9 cellular contexts compared by ENCODE assay signal in genomic region chr12:1544991-1545700, GRCh38. TPM values are rescaled to one million over a fixed set of nuclear protein-coding genes. Genes with fewer than 3 reads are reported as not detected.
A peak's percentile ranks its signal among the peaks of the same experiment; 100 is the strongest.
DNase-seq lines count a peak whose midpoint lies in the region; TF ChIP-seq lines count a peak whose summit lies in the region.
"Had no signal": no experiment of that assay in that cellular context is flagged by ENCODE, and none has a peak within 500 bp of the region (broad histone marks: within the 10 kb centered on the region; RNA-seq: fewer than 3 reads in every experiment).

No MANE protein-coding gene starts in this region.

- H3K4me3 ChIP-seq in AG04450 (ENCODE audit: low read depth, low read length) (no peak overlapping the region), foreskin fibroblast (ENCODE audit: low read depth in 1 of 2, low read length in 2 of 2) (no peak overlapping the region)

- POLR2A ChIA-PET in AG04450 (lab: Yijun Ruan, JAX): interaction anchor here (0.6 kb wide), 1 partner anchor 123 kb away, joined by 4 read pairs; no protein-coding TSS in a partner anchor

- CTCF ChIA-PET in AG04450 (lab: Charles Lee): interaction anchor here (1.0 to 2.2 kb wide), 2 partner anchors 14 to 427 kb away, joined by 5 to 16 read pairs; no protein-coding TSS in a partner anchor

- H3K9me3 ChIP-seq in AG04450 (ENCODE audit: control insufficient read depth, insufficient read depth, low read length): peaks cover 4% of the 10 kb centered on the region

- H3K27me3 ChIP-seq in AG04450 (ENCODE audit: control insufficient read depth, insufficient read depth, low read length): no peaks in the 10 kb centered on the region

- DNase-seq in AG04450 (ENCODE audit: low read depth, low spot score) (no peak), HCEC 1CT (peak; percentile 37), RPMI8226 (peak; percentile 25), foreskin fibroblast (peak in 1 of 2 donors; percentile 50), NK-92 (lab: John Stamatoyannopoulos, UW; ENCODE audit: unreplicated experiment) (no peak), HPDE6-E6E7 (ENCODE audit: extremely low spot score) (no peak), caudate nucleus (lab: John Stamatoyannopoulos, UW) (no peak), activated gamma-delta T cell (lab: John Stamatoyannopoulos, UW) (no peak)

- TF ChIP-seq CTCF in AG04450 (IDR thresholded peaks at IDR 0.05; ENCODE audit: low read depth, low read length) (peak; percentile 34), foreskin fibroblast (IDR thresholded peaks at IDR 0.05; ENCODE audit: low read depth, low read length) (peak; percentile 12)

- H3K27ac ChIP-seq in AG04450 (ENCODE audit: low read depth, low read length): no peak overlapping the region
- H3K27ac ChIP-seq in caudate nucleus (ENCODE audit: low read depth, low read length): no peak overlapping the region
- H3K27ac ChIP-seq: KMS-11 had no signal

RNA-seq across cellular contexts. Expression of gene FBXL14, which starts 49.2 kb away (rescaled TPM):
- polyA plus RNA-seq in AG04450 (2011; rRNA removed): 3.2 and 4.8 TPM in 2 replicates
- 7.8 and 7.9 TPM in 2 replicates for polyA minus RNA-seq in AG04450 (2011; rRNA and poly(A)+ RNA removed)

Comparison
In these comparisons a context has a peak if more than half of its experiments do, and no peak if none do; other contexts are left out.
1. DNase-seq: peak in HCEC 1CT (single experiment) and RPMI8226 (single experiment); none in AG04450 (single experiment), NK-92 (single experiment), HPDE6-E6E7 (single experiment), caudate nucleus (0 of 61) and activated gamma-delta T cell (single experiment).